19 cellular contexts compared by ENCODE assay signal in the genomic region with DNA sequence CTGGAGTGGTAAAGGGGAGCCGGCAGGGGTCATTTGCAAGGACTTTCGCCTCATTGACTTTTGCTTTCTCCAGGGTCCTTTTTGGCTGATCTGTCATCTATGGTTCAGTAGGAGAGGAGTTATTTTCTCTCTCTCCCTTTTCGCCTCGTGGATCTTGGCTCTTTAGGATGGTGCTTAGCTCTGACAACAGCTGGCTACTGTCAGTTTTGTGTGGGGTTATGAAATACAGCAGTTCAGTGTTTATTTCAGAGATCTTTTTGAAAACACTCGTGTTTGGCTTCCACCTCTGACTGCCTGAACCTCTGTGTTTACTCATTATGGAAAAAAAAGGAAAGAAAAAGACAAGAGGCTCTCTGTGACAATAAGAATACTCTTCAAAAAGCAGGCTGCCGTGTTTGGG.
A peak's percentile ranks its signal among the peaks of the same experiment; 100 is the strongest.
DNase-seq lines count a peak whose midpoint lies in the region; ATAC-seq and TF ChIP-seq lines count a peak whose summit lies in the region.
"Had no signal": no experiment of that assay in that cellular context is flagged by ENCODE, and none has a peak within 500 bp of the region (broad histone marks: within the 10 kb centered on the region; RNA-seq: fewer than 3 reads in every experiment).

No MANE protein-coding gene starts in this region.

- H3K9me3 Mint-ChIP-seq in mesothelial cell of epicardium, result no peaks in the 10 kb centered on the region
- H3K9me3 Mint-ChIP-seq: activated T-cell treated with anti-CD3 and anti-CD28 coated beads, Interleukin-2, amount 50 U/mL, for 4 hours; CD14-positive monocyte had no signal

- no peak overlapping the region for H3K9ac ChIP-seq in endocrine pancreas (ENCODE audit: control insufficient read depth, insufficient read depth, low read length)

- no peaks in the 10 kb centered on the region for H3K9me3 ChIP-seq in endocrine pancreas (ENCODE audit: control insufficient read depth, low read length)
- H3K9me3 ChIP-seq in uterus, result no peaks in the 10 kb centered on the region
- H3K9me3 ChIP-seq: gastrocnemius medialis, psoas muscle, thoracic aorta had no signal

- H3K27me3 ChIP-seq in endocrine pancreas (ENCODE audit: control insufficient read depth, insufficient read depth, low read length) (no peaks in the 10 kb centered on the region), uterus (no peaks in the 10 kb centered on the region)
- H3K27me3 ChIP-seq: gastrocnemius medialis had no signal

- peak overlapping the region; percentile 50 to 54 for H3K27ac ChIP-seq in uterus
- H3K27ac ChIP-seq: gastrocnemius medialis, psoas muscle, thoracic aorta had no signal

- H3K27me3 Mint-ChIP-seq in mesothelial cell of epicardium (ENCODE audit: low read depth), result peaks cover 17% of the 10 kb centered on the region
- H3K27me3 Mint-ChIP-seq: activated CD8-positive, alpha-beta T cell treated with anti-CD3 and anti-CD28 coated beads for 36 hours; naive thymus-derived CD8-positive, alpha-beta T cell had no signal

- intact Hi-C loops in Right ventricle myocardium inferior (cut with DNase I) (no loop called here), cardiac septum (cut with DNase I) (loop anchor here (10.0 kb wide), 1 partner anchor 360 kb away; no protein-coding TSS in a partner anchor), uterus (cut with DNase I; ENCODE audit: low total_unique reads) (no loop called here)

- no peaks in the 10 kb centered on the region for H3K36me3 ChIP-seq in endocrine pancreas (ENCODE audit: control insufficient read depth, insufficient read depth, low read length)
- H3K36me3 ChIP-seq in uterus, result no peaks in the 10 kb centered on the region
- H3K36me3 ChIP-seq: gastrocnemius medialis, thoracic aorta had no signal

- H3K4me1 Mint-ChIP-seq in mesothelial cell of epicardium, result peaks cover 10% of the 10 kb centered on the region
- H3K4me1 Mint-ChIP-seq: CD14-positive monocyte; naive thymus-derived CD8-positive, alpha-beta T cell; stimulated activated effector memory CD8-positive, alpha-beta T cell treated with anti-CD3 and anti-CD28 coated beads, Interleukin-12 subunit alpha, Interleukin-12 subunit beta, amount 100 ng/mL, for 72 hours had no signal

- TF ChIP-seq CTCF in mesothelial cell of epicardium (IDR thresholded peaks at IDR 0.05; ENCODE audit: unreplicated experiment), result no peak
- TF ChIP-seq CTCF in uterus (IDR thresholded peaks at IDR 0.05), result no peak

- TF ChIP-seq POLR2A in uterus (IDR thresholded peaks at IDR 0.05), result no peak

- H3K4me3 Mint-ChIP-seq in mesothelial cell of epicardium, result no peak overlapping the region
- H3K4me3 Mint-ChIP-seq: activated CD8-positive, alpha-beta T cell treated with anti-CD3 and anti-CD28 coated beads for 36 hours; activated T-cell treated with anti-CD3 and anti-CD28 coated beads, Interleukin-2, amount 50 U/mL, for 4 hours; CD14-positive monocyte; naive thymus-derived CD8-positive, alpha-beta T cell; stimulated activated effector memory CD8-positive, alpha-beta T cell treated with anti-CD3 and anti-CD28 coated beads, Interleukin-12 subunit alpha, Interleukin-12 subunit beta, amount 100 ng/mL, for 72 hours had no signal

- peak overlapping the region; percentile 35 for H3K4me3 ChIP-seq in endocrine pancreas (ENCODE audit: control insufficient read depth, insufficient read depth, low read length)
- H3K4me3 ChIP-seq in uterus, result no peak overlapping the region
- H3K4me3 ChIP-seq: gastrocnemius medialis, psoas muscle, thoracic aorta had no signal

- H3K36me3 Mint-ChIP-seq in mesothelial cell of epicardium, result no peaks in the 10 kb centered on the region
- H3K36me3 Mint-ChIP-seq: CD14-positive monocyte; naive thymus-derived CD8-positive, alpha-beta T cell; stimulated activated effector memory CD8-positive, alpha-beta T cell treated with anti-CD3 and anti-CD28 coated beads, Interleukin-12 subunit alpha, Interleukin-12 subunit beta, amount 100 ng/mL, for 72 hours had no signal

- peak overlapping the region; percentile 28 for H3K27ac Mint-ChIP-seq in mesothelial cell of epicardium
- H3K27ac Mint-ChIP-seq: activated CD8-positive, alpha-beta T cell treated with anti-CD3 and anti-CD28 coated beads for 36 hours; CD14-positive monocyte; naive thymus-derived CD8-positive, alpha-beta T cell; stimulated activated effector memory CD8-positive, alpha-beta T cell treated with anti-CD3 and anti-CD28 coated beads, Interleukin-12 subunit alpha, Interleukin-12 subunit beta, amount 100 ng/mL, for 72 hours had no signal

- H3K4me1 ChIP-seq in endocrine pancreas (ENCODE audit: control insufficient read depth, insufficient read depth, low read length) (no peaks in the 10 kb centered on the region), uterus (no peaks in the 10 kb centered on the region)
- H3K4me1 ChIP-seq: gastrocnemius medialis, psoas muscle had no signal

- ATAC-seq in Right ventricle myocardium inferior (peak; percentile 31), HG02973 (IDR thresholded peaks at IDR 0.05; ENCODE audit: unreplicated experiment) (no peak), HG03460 (IDR thresholded peaks at IDR 0.05; ENCODE audit: unreplicated experiment) (no peak)
- ATAC-seq: activated CD8-positive, alpha-beta T cell treated with anti-CD3 and anti-CD28 coated beads for 36 hours; activated T-cell treated with anti-CD3 and anti-CD28 coated beads, Interleukin-2, amount 50 U/mL, for 4 hours; naive thymus-derived CD8-positive, alpha-beta T cell; stimulated activated effector memory CD8-positive, alpha-beta T cell treated with anti-CD3 and anti-CD28 coated beads, Interleukin-12 subunit alpha, Interleukin-12 subunit beta, amount 100 ng/mL, for 72 hours had no signal

- DNase-seq in Right ventricle myocardium inferior (ENCODE audit: missing footprints), result no peak
- no peak for DNase-seq in cardiac septum (ENCODE audit: low spot score)
- DNase-seq in mesothelial cell of epicardium (ENCODE audit: low spot score in 2 of 2, unreplicated experiment in 2 of 2), result no peak
- DNase-seq in uterus, result no peak
- no peak for DNase-seq in COLO829 (ENCODE audit: low spot score)
- DNase-seq: activated CD8-positive, alpha-beta T cell treated with anti-CD3 and anti-CD28 coated beads for 36 hours; activated naive CD4-positive, alpha-beta T cell treated with anti-CD3 and anti-CD28 coated beads, Interleukin-2, amount 50 U/mL, for 16 hours; activated T-cell treated with anti-CD3 and anti-CD28 coated beads, Interleukin-2, amount 50 U/mL, for 4 hours; gastrocnemius medialis; naive thymus-derived CD8-positive, alpha-beta T cell; NCI-H2029; NCI-H510A treated with DMSO at 0.1 percent for 48 hours; psoas muscle had no signal
